ENCODE assay signal across 24 cellular contexts in genomic region chr11:83845797-83846196, GRCh38.
"Had no signal": no experiment of that assay in that cellular context is flagged by ENCODE, and none has a peak within 500 bp of the region (broad histone marks: within the 10 kb centered on the region; RNA-seq: fewer than 3 reads in every experiment).

No MANE protein-coding gene starts in this region.

- H3K27me3 ChIP-seq: heart left ventricle, hepatocyte, ovary, right atrium auricular region, tibial nerve, upper lobe of left lung, vagina had no signal

- H3K9me3 ChIP-seq: heart left ventricle, lower lobe of right lung, ovary, right atrium auricular region, tibial nerve, upper lobe of left lung, vagina had no signal

- H3K36me3 ChIP-seq: heart left ventricle, lower lobe of right lung, ovary, right atrium auricular region, tibial nerve, upper lobe of left lung, vagina had no signal

- H3K27ac ChIP-seq: heart left ventricle, hepatocyte, lower lobe of right lung, ovary, right atrium auricular region, skin epidermis, tibial nerve, upper lobe of left lung, vagina had no signal

- H3K4me3 ChIP-seq: heart left ventricle, hepatocyte, lower lobe of right lung, ovary, right atrium auricular region, skin epidermis, tibial nerve, upper lobe of left lung, vagina had no signal

- H3K4me3 Mint-ChIP-seq: natural killer cell; stimulated activated memory B cell treated with anti-CD40 and anti-IgM and Interleukin-4, amounts not matched to agents 10 μg/mL and 1 μg/mL and 100 μg/mL, for 72 hours; stimulated activated naive CD8-positive, alpha-beta T cell treated with anti-CD3 and anti-CD28 coated beads, Interleukin-15, amount 100 ng/mL, for 72 hours had no signal

- H3K9me3 Mint-ChIP-seq: stimulated activated memory B cell treated with anti-CD40 and anti-IgM and Interleukin-4, amounts not matched to agents 10 μg/mL and 1 μg/mL and 100 μg/mL, for 72 hours had no signal

- H3K4me1 Mint-ChIP-seq: natural killer cell; stimulated activated memory B cell treated with anti-CD40 and anti-IgM and Interleukin-4, amounts not matched to agents 10 μg/mL and 1 μg/mL and 100 μg/mL, for 72 hours; stimulated activated naive CD8-positive, alpha-beta T cell treated with anti-CD3 and anti-CD28 coated beads, Interleukin-15, amount 100 ng/mL, for 72 hours had no signal

- ATAC-seq: heart left ventricle; left ventricle myocardium superior; lower lobe of right lung; natural killer cell; sciatic nerve; stimulated activated naive CD8-positive, alpha-beta T cell treated with anti-CD3 and anti-CD28 coated beads, Interleukin-15, amount 100 ng/mL, for 72 hours had no signal

- H3K4me1 ChIP-seq: heart left ventricle, lower lobe of right lung, right atrium auricular region, tibial nerve, upper lobe of left lung, vagina had no signal

- H3K27ac Mint-ChIP-seq: natural killer cell; progenitor cell of endocrine pancreas; stimulated activated memory B cell treated with anti-CD40 and anti-IgM and Interleukin-4, amounts not matched to agents 10 μg/mL and 1 μg/mL and 100 μg/mL, for 72 hours; stimulated activated naive CD8-positive, alpha-beta T cell treated with anti-CD3 and anti-CD28 coated beads, Interleukin-15, amount 100 ng/mL, for 72 hours had no signal

- DNase-seq: heart left ventricle; islet precursor cell; left ventricle myocardium superior; lower lobe of right lung; mammary epithelial cell; mesenchymal stem cell; natural killer cell; ovary; stimulated activated CD4-positive, alpha-beta T cell treated with anti-CD3 and anti-CD28 coated beads, Interleukin-1b, Interleukin-23, amount 100 ng/mL, for 48 hours; stimulated activated CD4-positive, alpha-beta T cell treated with anti-CD3 and anti-CD28 coated beads, Interleukin-2, amount 100 ng/mL, for 48 hours; stimulated activated CD4-positive, alpha-beta T cell treated with anti-CD3 and anti-CD28 coated beads, Interleukin-4, amount 100 ng/mL, for 4 hours; stimulated activated CD8-positive, alpha-beta memory T cell treated with anti-CD3 and anti-CD28 coated beads, Interleukin-4, amount 100 ng/mL, for 48 hours; stimulated activated naive CD4-positive, alpha-beta T cell treated with Interleukin-2 at 50 U/mL for 16 hours; stimulated activated naive CD8-positive, alpha-beta T cell treated with anti-CD3 and anti-CD28 coated beads, Interleukin-15, amount 100 ng/mL, for 72 hours; substantia nigra; upper lobe of left lung had no signal

- H3K36me3 Mint-ChIP-seq: natural killer cell; stimulated activated memory B cell treated with anti-CD40 and anti-IgM and Interleukin-4, amounts not matched to agents 10 μg/mL and 1 μg/mL and 100 μg/mL, for 72 hours had no signal

- H3K27me3 Mint-ChIP-seq: progenitor cell of endocrine pancreas had no signal
